Comparison of ENCODE assay signal across 29 cellular contexts in the genomic region with DNA sequence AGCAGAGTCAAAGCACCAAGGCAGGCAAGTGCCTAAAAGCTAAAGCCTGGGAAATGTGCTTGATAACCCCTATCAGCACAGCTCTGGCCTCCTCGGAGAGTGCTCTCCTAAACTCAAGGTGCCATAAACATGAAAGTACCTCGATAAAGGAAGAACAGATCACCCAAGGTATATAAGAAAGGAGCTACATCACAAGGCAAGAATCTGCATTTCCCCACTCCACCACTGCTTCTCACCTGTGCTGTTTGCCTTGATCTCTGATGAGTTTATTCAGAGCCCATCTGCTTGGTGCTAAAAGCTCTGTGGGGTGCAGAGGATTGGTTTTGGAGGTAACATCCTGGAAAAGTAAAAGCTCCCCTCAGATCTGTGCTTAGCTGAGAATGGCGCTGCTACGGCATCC.
"Had no signal": no experiment of that assay in that cellular context is flagged by ENCODE, and none has a peak within 500 bp of the region (broad histone marks: within the 10 kb centered on the region; RNA-seq: fewer than 3 reads in every experiment).

No MANE protein-coding gene starts in this region.

- H3K27me3 Mint-ChIP-seq: memory B cell had no signal

- H3K4me1 Mint-ChIP-seq: memory B cell, naive B cell had no signal

- H3K27ac Mint-ChIP-seq: memory B cell, mesothelial cell of epicardium, nephron had no signal

- H3K36me3 ChIP-seq: gastroesophageal sphincter, heart left ventricle, neural progenitor cell, prostate gland, right atrium auricular region, stomach, thyroid gland had no signal

- H3K27ac ChIP-seq: dorsolateral prefrontal cortex, epithelial cell of prostate, foreskin keratinocyte, gastroesophageal sphincter, heart left ventricle, hepatocyte, neural progenitor cell, parathyroid adenoma, prostate gland, right atrium auricular region, stomach, thyroid gland had no signal

- ATAC-seq: esophagus mucosa, foreskin keratinocyte, gastroesophageal sphincter, heart left ventricle, mucosa of descending colon, sciatic nerve had no signal

- H3K9me3 ChIP-seq: gastroesophageal sphincter, heart left ventricle, mucosa of descending colon, prostate gland, stomach, thyroid gland had no signal

- H3K4me1 ChIP-seq: foreskin keratinocyte, gastroesophageal sphincter, heart left ventricle, neural progenitor cell, parathyroid adenoma, prostate gland, right atrium auricular region, stomach, thyroid gland had no signal

- H3K27me3 ChIP-seq: gastroesophageal sphincter, hepatocyte, neural progenitor cell, right atrium auricular region, thyroid gland had no signal

- H3K36me3 Mint-ChIP-seq: memory B cell, mesothelial cell of epicardium, naive B cell, neural progenitor cell had no signal

- DNase-seq: dorsolateral prefrontal cortex; effector CD4-positive, alpha-beta T cell; foreskin keratinocyte; heart left ventricle; kidney; mucosa of descending colon; naive B cell; stimulated activated CD4-positive, alpha-beta T cell treated with anti-CD3 and anti-CD28 coated beads, Interleukin-12 subunit alpha, Interleukin-12 subunit beta, amount 100 ng/mL, for 4 hours; stimulated activated CD4-positive, alpha-beta T cell treated with anti-CD3 and anti-CD28 coated beads, Interleukin-1b, Interleukin-23, amount 100 ng/mL, for 48 hours; stimulated activated CD4-positive, alpha-beta T cell treated with anti-CD3 and anti-CD28 coated beads, Interleukin-4, amount 100 ng/mL, for 1 hour; stimulated activated CD8-positive, alpha-beta memory T cell treated with anti-CD3 and anti-CD28 coated beads, Interleukin-4, amount 100 ng/mL, for 48 hours; stimulated activated naive CD4-positive, alpha-beta T cell; stomach; thyroid gland; trophoblast cell had no signal

- H3K4me3 ChIP-seq: dorsolateral prefrontal cortex, gastroesophageal sphincter, heart left ventricle, hepatocyte, lung, mucosa of descending colon, neural progenitor cell, prostate gland, right atrium auricular region, smooth muscle cell, stomach, thyroid gland had no signal

- H3K9me3 Mint-ChIP-seq: neural progenitor cell had no signal

- H3K4me3 Mint-ChIP-seq: memory B cell, mesothelial cell of epicardium, naive B cell, nephron, neural progenitor cell had no signal
